In the genomic region with DNA sequence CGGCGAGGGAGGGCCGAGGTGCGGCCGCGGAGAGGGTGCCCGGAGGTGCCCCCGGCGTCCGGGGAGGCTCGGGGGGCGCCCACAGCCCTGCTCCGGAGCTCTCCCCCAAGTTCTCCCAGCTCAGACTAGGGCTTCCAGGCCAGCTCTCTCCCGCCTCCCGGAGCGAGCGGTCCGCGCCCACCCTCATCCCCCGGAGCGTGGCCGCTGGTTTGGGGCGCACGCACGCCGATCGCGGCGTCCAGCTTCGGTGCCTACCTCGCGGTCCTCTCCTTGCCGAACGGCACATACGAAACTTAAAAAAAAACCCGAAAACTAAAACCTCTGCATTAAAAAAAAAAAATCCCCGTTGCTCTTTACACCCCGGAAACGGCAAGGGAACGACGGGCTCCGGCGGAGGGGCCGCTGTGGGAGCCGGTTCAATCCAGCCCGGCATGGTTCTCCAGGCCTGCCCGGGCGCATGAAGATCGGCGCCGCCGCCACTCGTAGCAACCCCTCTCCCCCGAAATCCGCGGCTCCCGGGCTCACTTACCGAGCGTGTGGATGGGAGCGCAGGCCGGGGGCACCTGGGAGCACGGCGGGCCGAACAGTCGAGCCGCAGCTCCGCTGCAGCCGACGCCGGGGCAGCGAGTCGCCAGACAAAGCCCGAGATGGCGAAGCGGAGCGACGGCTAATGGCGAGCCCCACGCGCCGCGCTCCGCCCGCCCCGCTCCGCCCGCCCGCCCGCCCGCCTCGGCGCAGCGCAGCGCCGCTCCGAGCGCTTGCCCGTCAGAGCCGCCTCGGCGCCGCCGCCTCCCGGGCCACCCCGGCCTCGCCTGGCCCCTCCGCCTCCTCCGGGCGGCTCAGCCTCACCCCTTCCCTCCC, we compare ENCODE assay signal across 1 cellular context.
TF ChIP-seq lines count a peak whose summit lies in the region.

No MANE protein-coding gene starts in this region.

TF ChIP-seq in HEK293, 187 proteins besides CTCF, POLR2A, EP300 and RAD21 (continued from another document and continues in another):
- TF ChIP-seq KLF9 (tag by site-specific recombination; IDR thresholded peaks at IDR 0.05; ENCODE audit: low read depth) (0 out of 2 replicates have a peak, but pooled peaks have one; percentile 24), ZNF830 (tag by site-specific recombination; IDR thresholded peaks at IDR 0.05; ENCODE audit: low read depth) (no peak), PATZ1 (tag by site-specific recombination; IDR thresholded peaks at IDR 0.05) (peak; percentile 91), ZNF501 (tag by site-specific recombination; IDR thresholded peaks at IDR 0.05) (no peak), ZNF274 (IDR thresholded peaks at IDR 0.05; ENCODE audit: low read length) (no peak), ZNF274 (tag by site-specific recombination; IDR thresholded peaks at IDR 0.05; ENCODE audit: borderline replicate concordance) (no peak), GLI4 (tag by site-specific recombination; IDR thresholded peaks at IDR 0.05) (no peak), ZIC2 (tag by site-specific recombination; IDR thresholded peaks at IDR 0.05) (peak; percentile 23; the same call in 1 of the 2 replicates), ZNF623 (tag by site-specific recombination; IDR thresholded peaks at IDR 0.05) (no peak; the same call in 1 of the 2 replicates), ZNF132 (tag by site-specific recombination; IDR thresholded peaks at IDR 0.05; ENCODE audit: borderline replicate concordance) (no peak), RBAK (tag by site-specific recombination; IDR thresholded peaks at IDR 0.05) (no peak), ZNF394 (tag by site-specific recombination; IDR thresholded peaks at IDR 0.05; ENCODE audit: borderline replicate concordance) (peak; percentile 35; the same call in 1 of the 2 replicates), ZNF629 (tag by site-specific recombination; IDR thresholded peaks at IDR 0.05) (peak; percentile 38), REST (tag by site-specific recombination; IDR thresholded peaks at IDR 0.05) (no peak; the same call in 1 of the 2 replicates), ZNF530 (tag by site-specific recombination; IDR thresholded peaks at IDR 0.05; ENCODE audit: low read depth) (no peak), ZNF354C (tag by site-specific recombination; IDR thresholded peaks at IDR 0.05; ENCODE audit: borderline replicate concordance, low read depth) (no peak), ZNF664 (tag by site-specific recombination; IDR thresholded peaks at IDR 0.05) (no peak), ZBTB48 (tag by site-specific recombination; IDR thresholded peaks at IDR 0.05) (peak; percentile 54; the same call in 1 of the 2 replicates), ZNF473 (tag by site-specific recombination; IDR thresholded peaks at IDR 0.05) (no peak), ZNF621 (tag by site-specific recombination; IDR thresholded peaks at IDR 0.05) (no peak), ZNF26 (tag by site-specific recombination; IDR thresholded peaks at IDR 0.05) (no peak), ZBTB1 (tag by site-specific recombination; IDR thresholded peaks at IDR 0.05) (no peak), ZNF660 (tag by site-specific recombination; IDR thresholded peaks at IDR 0.05) (no peak; the same call in 1 of the 2 replicates), ZNF174 (tag by site-specific recombination; IDR thresholded peaks at IDR 0.05) (no peak), ZNF585B (tag by site-specific recombination; IDR thresholded peaks at IDR 0.05) (no peak)
- TF ChIP-seq, protein P1, sequence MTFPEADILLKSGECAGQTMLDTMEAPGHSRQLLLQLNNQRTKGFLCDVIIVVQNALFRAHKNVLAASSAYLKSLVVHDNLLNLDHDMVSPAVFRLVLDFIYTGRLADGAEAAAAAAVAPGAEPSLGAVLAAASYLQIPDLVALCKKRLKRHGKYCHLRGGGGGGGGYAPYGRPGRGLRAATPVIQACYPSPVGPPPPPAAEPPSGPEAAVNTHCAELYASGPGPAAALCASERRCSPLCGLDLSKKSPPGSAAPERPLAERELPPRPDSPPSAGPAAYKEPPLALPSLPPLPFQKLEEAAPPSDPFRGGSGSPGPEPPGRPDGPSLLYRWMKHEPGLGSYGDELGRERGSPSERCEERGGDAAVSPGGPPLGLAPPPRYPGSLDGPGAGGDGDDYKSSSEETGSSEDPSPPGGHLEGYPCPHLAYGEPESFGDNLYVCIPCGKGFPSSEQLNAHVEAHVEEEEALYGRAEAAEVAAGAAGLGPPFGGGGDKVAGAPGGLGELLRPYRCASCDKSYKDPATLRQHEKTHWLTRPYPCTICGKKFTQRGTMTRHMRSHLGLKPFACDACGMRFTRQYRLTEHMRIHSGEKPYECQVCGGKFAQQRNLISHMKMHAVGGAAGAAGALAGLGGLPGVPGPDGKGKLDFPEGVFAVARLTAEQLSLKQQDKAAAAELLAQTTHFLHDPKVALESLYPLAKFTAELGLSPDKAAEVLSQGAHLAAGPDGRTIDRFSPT (tag by site-specific recombination; IDR thresholded peaks at IDR 0.05), result peak; percentile 17; the same call in 1 of the 2 replicates
- TF ChIP-seq, protein P2, sequence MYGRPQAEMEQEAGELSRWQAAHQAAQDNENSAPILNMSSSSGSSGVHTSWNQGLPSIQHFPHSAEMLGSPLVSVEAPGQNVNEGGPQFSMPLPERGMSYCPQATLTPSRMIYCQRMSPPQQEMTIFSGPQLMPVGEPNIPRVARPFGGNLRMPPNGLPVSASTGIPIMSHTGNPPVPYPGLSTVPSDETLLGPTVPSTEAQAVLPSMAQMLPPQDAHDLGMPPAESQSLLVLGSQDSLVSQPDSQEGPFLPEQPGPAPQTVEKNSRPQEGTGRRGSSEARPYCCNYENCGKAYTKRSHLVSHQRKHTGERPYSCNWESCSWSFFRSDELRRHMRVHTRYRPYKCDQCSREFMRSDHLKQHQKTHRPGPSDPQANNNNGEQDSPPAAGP (tag by site-specific recombination; IDR thresholded peaks at IDR 0.05), result peak; percentile 42; the same call in 1 of the 2 replicates
- TF ChIP-seq, protein P3, sequence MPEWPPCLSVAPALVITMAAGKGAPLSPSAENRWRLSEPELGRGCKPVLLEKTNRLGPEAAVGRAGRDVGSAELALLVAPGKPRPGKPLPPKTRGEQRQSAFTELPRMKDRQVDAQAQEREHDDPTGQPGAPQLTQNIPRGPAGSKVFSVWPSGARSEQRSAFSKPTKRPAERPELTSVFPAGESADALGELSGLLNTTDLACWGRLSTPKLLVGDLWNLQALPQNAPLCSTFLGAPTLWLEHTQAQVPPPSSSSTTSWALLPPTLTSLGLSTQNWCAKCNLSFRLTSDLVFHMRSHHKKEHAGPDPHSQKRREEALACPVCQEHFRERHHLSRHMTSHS (tag by site-specific recombination; IDR thresholded peaks at IDR 0.05), result no peak
- TF ChIP-seq, protein P4, sequence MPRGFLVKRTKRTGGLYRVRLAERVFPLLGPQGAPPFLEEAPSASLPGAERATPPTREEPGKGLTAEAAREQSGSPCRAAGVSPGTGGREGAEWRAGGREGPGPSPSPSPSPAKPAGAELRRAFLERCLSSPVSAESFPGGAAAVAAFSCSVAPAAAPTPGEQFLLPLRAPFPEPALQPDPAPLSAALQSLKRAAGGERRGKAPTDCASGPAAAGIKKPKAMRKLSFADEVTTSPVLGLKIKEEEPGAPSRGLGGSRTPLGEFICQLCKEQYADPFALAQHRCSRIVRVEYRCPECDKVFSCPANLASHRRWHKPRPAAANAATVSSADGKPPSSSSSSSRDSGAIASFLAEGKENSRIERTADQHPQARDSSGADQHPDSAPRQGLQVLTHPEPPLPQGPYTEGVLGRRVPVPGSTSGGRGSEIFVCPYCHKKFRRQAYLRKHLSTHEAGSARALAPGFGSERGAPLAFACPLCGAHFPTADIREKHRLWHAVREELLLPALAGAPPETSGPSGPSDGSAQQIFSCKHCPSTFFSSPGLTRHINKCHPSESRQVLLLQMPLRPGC (tag by site-specific recombination; IDR thresholded peaks at IDR 0.05), result no peak
- TF ChIP-seq, protein P5, sequence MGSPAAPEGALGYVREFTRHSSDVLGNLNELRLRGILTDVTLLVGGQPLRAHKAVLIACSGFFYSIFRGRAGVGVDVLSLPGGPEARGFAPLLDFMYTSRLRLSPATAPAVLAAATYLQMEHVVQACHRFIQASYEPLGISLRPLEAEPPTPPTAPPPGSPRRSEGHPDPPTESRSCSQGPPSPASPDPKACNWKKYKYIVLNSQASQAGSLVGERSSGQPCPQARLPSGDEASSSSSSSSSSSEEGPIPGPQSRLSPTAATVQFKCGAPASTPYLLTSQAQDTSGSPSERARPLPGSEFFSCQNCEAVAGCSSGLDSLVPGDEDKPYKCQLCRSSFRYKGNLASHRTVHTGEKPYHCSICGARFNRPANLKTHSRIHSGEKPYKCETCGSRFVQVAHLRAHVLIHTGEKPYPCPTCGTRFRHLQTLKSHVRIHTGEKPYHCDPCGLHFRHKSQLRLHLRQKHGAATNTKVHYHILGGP (tag by site-specific recombination; IDR thresholded peaks at IDR 0.05), result no peak
- TF ChIP-seq, protein P6, sequence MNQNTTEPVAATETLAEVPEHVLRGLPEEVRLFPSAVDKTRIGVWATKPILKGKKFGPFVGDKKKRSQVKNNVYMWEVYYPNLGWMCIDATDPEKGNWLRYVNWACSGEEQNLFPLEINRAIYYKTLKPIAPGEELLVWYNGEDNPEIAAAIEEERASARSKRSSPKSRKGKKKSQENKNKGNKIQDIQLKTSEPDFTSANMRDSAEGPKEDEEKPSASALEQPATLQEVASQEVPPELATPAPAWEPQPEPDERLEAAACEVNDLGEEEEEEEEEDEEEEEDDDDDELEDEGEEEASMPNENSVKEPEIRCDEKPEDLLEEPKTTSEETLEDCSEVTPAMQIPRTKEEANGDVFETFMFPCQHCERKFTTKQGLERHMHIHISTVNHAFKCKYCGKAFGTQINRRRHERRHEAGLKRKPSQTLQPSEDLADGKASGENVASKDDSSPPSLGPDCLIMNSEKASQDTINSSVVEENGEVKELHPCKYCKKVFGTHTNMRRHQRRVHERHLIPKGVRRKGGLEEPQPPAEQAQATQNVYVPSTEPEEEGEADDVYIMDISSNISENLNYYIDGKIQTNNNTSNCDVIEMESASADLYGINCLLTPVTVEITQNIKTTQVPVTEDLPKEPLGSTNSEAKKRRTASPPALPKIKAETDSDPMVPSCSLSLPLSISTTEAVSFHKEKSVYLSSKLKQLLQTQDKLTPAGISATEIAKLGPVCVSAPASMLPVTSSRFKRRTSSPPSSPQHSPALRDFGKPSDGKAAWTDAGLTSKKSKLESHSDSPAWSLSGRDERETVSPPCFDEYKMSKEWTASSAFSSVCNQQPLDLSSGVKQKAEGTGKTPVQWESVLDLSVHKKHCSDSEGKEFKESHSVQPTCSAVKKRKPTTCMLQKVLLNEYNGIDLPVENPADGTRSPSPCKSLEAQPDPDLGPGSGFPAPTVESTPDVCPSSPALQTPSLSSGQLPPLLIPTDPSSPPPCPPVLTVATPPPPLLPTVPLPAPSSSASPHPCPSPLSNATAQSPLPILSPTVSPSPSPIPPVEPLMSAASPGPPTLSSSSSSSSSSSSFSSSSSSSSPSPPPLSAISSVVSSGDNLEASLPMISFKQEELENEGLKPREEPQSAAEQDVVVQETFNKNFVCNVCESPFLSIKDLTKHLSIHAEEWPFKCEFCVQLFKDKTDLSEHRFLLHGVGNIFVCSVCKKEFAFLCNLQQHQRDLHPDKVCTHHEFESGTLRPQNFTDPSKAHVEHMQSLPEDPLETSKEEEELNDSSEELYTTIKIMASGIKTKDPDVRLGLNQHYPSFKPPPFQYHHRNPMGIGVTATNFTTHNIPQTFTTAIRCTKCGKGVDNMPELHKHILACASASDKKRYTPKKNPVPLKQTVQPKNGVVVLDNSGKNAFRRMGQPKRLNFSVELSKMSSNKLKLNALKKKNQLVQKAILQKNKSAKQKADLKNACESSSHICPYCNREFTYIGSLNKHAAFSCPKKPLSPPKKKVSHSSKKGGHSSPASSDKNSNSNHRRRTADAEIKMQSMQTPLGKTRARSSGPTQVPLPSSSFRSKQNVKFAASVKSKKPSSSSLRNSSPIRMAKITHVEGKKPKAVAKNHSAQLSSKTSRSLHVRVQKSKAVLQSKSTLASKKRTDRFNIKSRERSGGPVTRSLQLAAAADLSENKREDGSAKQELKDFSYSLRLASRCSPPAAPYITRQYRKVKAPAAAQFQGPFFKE (tag by site-specific recombination; IDR thresholded peaks at IDR 0.05; ENCODE audit: borderline replicate concordance), result no peak
